In genomic region chr7:73161727-73162126, GRCh38 we compare ENCODE assay signal across 6 cellular contexts.
DNase-seq lines count a peak whose midpoint lies in the region; ATAC-seq, FAIRE-seq and TF ChIP-seq lines count a peak whose summit lies in the region.
"Not testable (repeated sequence)": the region's sequence is repeated elsewhere in the genome, so short reads cannot be mapped to it uniquely, and the experiment has no call there.

No MANE protein-coding gene starts in this region.

- not testable (repeated sequence) for H3K9me3 ChIP-seq in DND-41 (ENCODE audit: insufficient read depth, low read length, severe bottlenecking); HCT116 (ENCODE audit: control insufficient read depth in 1 of 2, insufficient read depth in 1 of 2, low read depth in 1 of 2, low read length in 2 of 2); GM12878 (replicated peaks; ENCODE audit: control insufficient read depth, insufficient read depth, low read length); naive thymus-derived CD4-positive, alpha-beta T cell (ENCODE audit: control insufficient read depth in 2 of 3, low read length in 3 of 3)

- not testable (repeated sequence) for H3K27me3 ChIP-seq in DND-41 (ENCODE audit: insufficient read depth, low read length, poor library complexity); HCT116 (ENCODE audit: insufficient read depth, low read length); GM12878 (replicated peaks in 1 of 2; ENCODE audit: control insufficient read depth in 2 of 2, insufficient read depth in 2 of 2, low read length in 1 of 2); naive thymus-derived CD4-positive, alpha-beta T cell (ENCODE audit: control insufficient read depth in 2 of 2, insufficient read depth in 2 of 2, low read length in 2 of 2)

- not testable (repeated sequence) for H3K4me1 ChIP-seq in DND-41 (ENCODE audit: insufficient read depth, low read length); HCT116 (ENCODE audit: control insufficient read depth in 1 of 2, insufficient read depth in 2 of 2, low read length in 2 of 2); GM12878 (ENCODE audit: control insufficient read depth, insufficient read depth, low read length); naive thymus-derived CD4-positive, alpha-beta T cell (ENCODE audit: control insufficient read depth in 2 of 2, insufficient read depth in 2 of 2, low read length in 2 of 2)

- no CpG with 5 or more reads among the region's 4 CpGs for WGBS in GM12878 (ENCODE audit: insufficient coverage, insufficient replicate concordance, low lambda C conversion rate, missing lambda C conversion rate)

- H3K9me3 Mint-ChIP-seq in naive thymus-derived CD4-positive, alpha-beta T cell, result not testable (repeated sequence)

- not testable (repeated sequence) for H3K36me3 ChIP-seq in DND-41 (ENCODE audit: insufficient read depth, low read length); HCT116 (ENCODE audit: control insufficient read depth in 1 of 2, insufficient read depth in 2 of 2, low read length in 2 of 2); GM12878 (ENCODE audit: control insufficient read depth in 2 of 2, insufficient read depth in 2 of 2, low read length in 1 of 2); naive thymus-derived CD4-positive, alpha-beta T cell (ENCODE audit: control insufficient read depth in 2 of 3, insufficient read depth in 3 of 3, low read length in 3 of 3)

- not testable (repeated sequence) for H3K4me2 ChIP-seq in DND-41 (ENCODE audit: insufficient read depth, low read length); HCT116 (ENCODE audit: low read length); GM12878 (ENCODE audit: control insufficient read depth, insufficient read depth)

- not testable (repeated sequence) for TF ChIP-seq POLR2A in HCT116 (IDR thresholded peaks at IDR 0.05; ENCODE audit: borderline replicate concordance, extremely low read depth, insufficient read depth, insufficient read length); GM12878 (IDR thresholded peaks at IDR 0.05; ENCODE audit: low read depth, low read length)

- intact Hi-C loops in HCT116 (cut with micrococcal nuclease); GM12878 (cut with micrococcal nuclease; ENCODE audit: unreplicated experiment); naive thymus-derived CD4-positive, alpha-beta T cell (cut with micrococcal nuclease): not testable (repeated sequence)

- H3K36me3 Mint-ChIP-seq in naive thymus-derived CD4-positive, alpha-beta T cell, result not testable (repeated sequence)

- TF ChIP-seq EP300 in GM12878 (IDR thresholded peaks at IDR 0.05; ENCODE audit: borderline replicate concordance in 1 of 2, control insufficient read depth in 1 of 2, low read depth in 2 of 2, low read length in 2 of 2), result not testable (repeated sequence)

- not testable (repeated sequence) for H3K79me2 ChIP-seq in DND-41 (ENCODE audit: insufficient read depth, low read length); HCT116 (ENCODE audit: insufficient read depth, low read length); GM12878 (ENCODE audit: control insufficient read depth, insufficient read depth, low read length)

- RAD21 ChIA-PET in HCT116 (lab: Charles Lee; ENCODE audit: low non-redundant PET in 1 of 2, low total read pairs in 2 of 2, uncharacterized antibody in 2 of 2, unreplicated experiment in 2 of 2); GM12878 (lab: Charles Lee; ENCODE audit: unreplicated experiment): not testable (repeated sequence)

- SMC1A ChIA-PET in GM12878 (lab: Charles Lee; ENCODE audit: uncharacterized antibody, unreplicated experiment), result not testable (repeated sequence)

- not testable (repeated sequence) for H3K9me2 ChIP-seq in HCT116 (ENCODE audit: insufficient read depth)

- not testable (repeated sequence) for H2AFZ ChIP-seq in DND-41 (ENCODE audit: low read depth, low read length); HCT116 (ENCODE audit: low read depth, low read length, poor library complexity, severe bottlenecking); GM12878 (ENCODE audit: control insufficient read depth, low read depth, low read length)

- H3K27ac ChIP-seq in DND-41 (ENCODE audit: low read length); HCT116 (ENCODE audit: low read depth, low read length); GM12878 (ENCODE audit: control insufficient read depth, insufficient read depth); naive thymus-derived CD4-positive, alpha-beta T cell (ENCODE audit: low read depth, low read length): not testable (repeated sequence)

- not testable (repeated sequence) for H3K27ac Mint-ChIP-seq in naive thymus-derived CD4-positive, alpha-beta T cell

- H3K27me3 Mint-ChIP-seq in naive thymus-derived CD4-positive, alpha-beta T cell, result not testable (repeated sequence)

- H3K4me1 Mint-ChIP-seq in naive thymus-derived CD4-positive, alpha-beta T cell, result not testable (repeated sequence)

- not testable (repeated sequence) for H4K20me1 ChIP-seq in DND-41 (ENCODE audit: insufficient read depth, low read length); HCT116 (ENCODE audit: insufficient read depth); GM12878 (ENCODE audit: control insufficient read depth, insufficient read depth)

- not testable (repeated sequence) for DNase-seq in DND-41; HCT116 (ENCODE audit: low read depth, low spot score); GM12878 (ENCODE audit: low read depth, low spot score); naive thymus-derived CD4-positive, alpha-beta T cell

- FAIRE-seq in GM12878 (lab: Jason Lieb, UNC), result not testable (repeated sequence)

- not testable (repeated sequence) for H3K4me3 ChIP-seq in DND-41 (ENCODE audit: low read depth in 1 of 2, low read length in 2 of 2); HCT116 (replicated peaks in 1 of 2; ENCODE audit: low read depth in 1 of 2, low read length in 2 of 2); GM12878; naive thymus-derived CD4-positive, alpha-beta T cell (ENCODE audit: low read length)

- BruUV-seq in HCT116 (replicated peaks; lab: Mats Ljungman, UMichigan); GM12878 (replicated peaks; lab: Mats Ljungman, UMichigan): not testable (repeated sequence)

- POLR2A ChIA-PET in HCT116 (lab: Charles Lee); GM12878 (lab: Charles Lee); naive thymus-derived CD4-positive, alpha-beta T cell (lab: Charles Lee): not testable (repeated sequence)

- in situ Hi-C loops in GM12878 (cut with MboI), result not testable (repeated sequence)

- CTCF ChIA-PET in HCT116 (lab: Charles Lee); GM12878 (lab: Yijun Ruan, JAX); naive thymus-derived CD4-positive, alpha-beta T cell (lab: Charles Lee): not testable (repeated sequence)

- TF ChIP-seq CTCF in DND-41 (IDR thresholded peaks at IDR 0.05; ENCODE audit: borderline replicate concordance, extremely low read depth, low read length, poor library complexity, severe bottlenecking); HCT116 (IDR thresholded peaks at IDR 0.05 in 2 of 3, conservative IDR thresholded peaks at IDR 0.05 in 1 of 3; ENCODE audit: borderline replicate concordance in 1 of 3, insufficient read depth in 1 of 3, low read depth in 2 of 3, low read length in 2 of 3); GM12878 (IDR thresholded peaks at IDR 0.05 in 2 of 3, conservative IDR thresholded peaks at IDR 0.05 in 1 of 3; ENCODE audit: control insufficient read depth in 2 of 3, extremely low read depth in 1 of 3, insufficient read depth in 1 of 3, low read depth in 3 of 3, low read length in 3 of 3): not testable (repeated sequence)

- ATAC-seq in DND-41 (ENCODE audit: insufficient read depth, low read depth) (peak; percentile 44; the same call in 1 of the 3 replicates), HCT116 (peak; percentile 59), SK-N-SH treated with all-trans-retinoic acid at 6 μM for 48 hours (peak; percentile 43), GM12878 (peak; percentile 27), esophagus mucosa (peak; percentile 17)
- peak; percentile 12 for ATAC-seq in naive thymus-derived CD4-positive, alpha-beta T cell

- TF ChIP-seq RAD21 in HCT116 (IDR thresholded peaks at IDR 0.05; ENCODE audit: low read depth); GM12878 (IDR thresholded peaks at IDR 0.05; ENCODE audit: insufficient read depth, low read depth, low read length): not testable (repeated sequence)

- H3K9ac ChIP-seq in DND-41 (ENCODE audit: low read depth, low read length); HCT116 (ENCODE audit: low read length); GM12878 (ENCODE audit: control insufficient read depth, insufficient read depth, low read length): not testable (repeated sequence)

- H3K4me3 Mint-ChIP-seq in naive thymus-derived CD4-positive, alpha-beta T cell, result not testable (repeated sequence)
